10 cellular contexts compared by ENCODE assay signal in the genomic region with DNA sequence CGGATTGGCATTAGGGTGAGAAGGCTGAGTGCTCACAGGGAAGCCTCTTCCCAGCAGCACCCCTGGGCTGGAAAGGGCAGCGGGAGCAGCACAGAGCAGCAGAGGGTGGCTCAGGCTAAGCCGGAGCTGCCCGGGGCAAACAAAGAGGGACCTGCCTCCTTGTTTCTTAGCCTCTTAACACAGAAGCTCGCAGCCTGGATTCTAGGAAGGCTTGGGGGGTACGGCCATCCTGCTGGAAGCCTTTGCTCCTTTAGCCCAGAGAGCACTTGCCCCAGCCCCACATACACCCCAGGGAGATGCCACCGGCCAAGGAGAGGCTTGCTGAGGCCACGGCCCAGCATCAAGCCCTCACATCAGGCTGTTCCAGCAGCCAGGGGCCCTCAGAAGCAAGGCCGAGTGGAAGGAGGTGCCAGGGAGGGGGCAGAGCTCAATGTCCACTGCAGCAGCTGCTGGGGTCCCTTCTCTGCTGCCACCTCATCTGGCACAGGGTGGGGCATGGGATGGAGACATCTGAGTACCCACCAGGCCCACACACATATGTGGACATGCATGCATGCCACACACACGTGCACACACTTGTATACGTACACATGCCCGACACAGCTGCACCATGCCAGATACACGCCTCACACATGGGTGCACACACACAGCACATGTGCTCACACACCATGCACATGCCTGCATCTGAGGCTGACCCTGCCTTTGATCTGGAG. TPM values are rescaled to one million over a fixed set of nuclear protein-coding genes. Genes with fewer than 3 reads are reported as not detected.
DNase-seq lines count a peak whose midpoint lies in the region; ATAC-seq and TF ChIP-seq lines count a peak whose summit lies in the region.
"Had no signal": no experiment of that assay in that cellular context is flagged by ENCODE, and none has a peak within 500 bp of the region (broad histone marks: within the 10 kb centered on the region; RNA-seq: fewer than 3 reads in every experiment).

No MANE protein-coding gene starts in this region.

- H3K27ac ChIP-seq in ACC112 (ENCODE audit: low read depth, low read length): peak overlapping the region; percentile 86
- peak overlapping the region; percentile 48 for H3K27ac ChIP-seq in SJCRH30
- H3K27ac ChIP-seq: SK-N-MC had no signal

- ATAC-seq in GM21360 (IDR thresholded peaks at IDR 0.05; ENCODE audit: unreplicated experiment): no peak
- no peak for ATAC-seq in activated CD8-positive, alpha-beta memory T cell treated with anti-CD3 and anti-CD28 coated beads, Interleukin-2, amount 10 ng/mL, durations not matched to agents 7 days and 5 days

- no peaks in the 10 kb centered on the region for H3K79me2 ChIP-seq in ACC112 (ENCODE audit: control insufficient read depth, insufficient read depth, low read length, unreplicated experiment)

- CTCF ChIA-PET in activated CD8-positive, alpha-beta memory T cell treated with anti-CD3 and anti-CD28 coated beads, Interleukin-2, amount 10 ng/mL, durations not matched to agents 7 days and 5 days (lab: Charles Lee): interaction anchor here (1.1 to 1.5 kb wide), 2 partner anchors 8 to 24 kb away, joined by 4 read pairs; no protein-coding TSS in a partner anchor

- TF ChIP-seq CTCF in foreskin fibroblast (IDR thresholded peaks at IDR 0.05; ENCODE audit: low read depth, low read length): no peak
- TF ChIP-seq CTCF in osteocyte (IDR thresholded peaks at IDR 0.05): no peak

- no peak overlapping the region for H2AFZ ChIP-seq in ACC112 (ENCODE audit: low read length, unreplicated experiment)

- H3K9me3 ChIP-seq in SJCRH30 (replicated peaks): no peaks in the 10 kb centered on the region

- peak overlapping the region; percentile 94 for H3K27ac Mint-ChIP-seq in osteocyte (ENCODE audit: unreplicated experiment)
- H3K27ac Mint-ChIP-seq in activated CD8-positive, alpha-beta memory T cell treated with anti-CD3 and anti-CD28 coated beads, Interleukin-2, amount 10 ng/mL, durations not matched to agents 7 days and 5 days: no peak overlapping the region
- H3K27ac Mint-ChIP-seq: CD4-positive, CD25-positive, alpha-beta regulatory T cell had no signal

- peak overlapping the region; percentile 54 for H3K4me3 Mint-ChIP-seq in osteocyte (ENCODE audit: unreplicated experiment)
- no peak overlapping the region for H3K4me3 Mint-ChIP-seq in activated CD8-positive, alpha-beta memory T cell treated with anti-CD3 and anti-CD28 coated beads, Interleukin-2, amount 10 ng/mL, durations not matched to agents 7 days and 5 days
- H3K4me3 Mint-ChIP-seq: CD4-positive, CD25-positive, alpha-beta regulatory T cell had no signal

- DNase-seq in SJCRH30: peak; percentile 56 to 65
- DNase-seq in foreskin fibroblast: no peak
- peak; percentile 83 for DNase-seq in osteocyte (ENCODE audit: extremely low spot score, unreplicated experiment)
- DNase-seq in COLO668 (lab: John Stamatoyannopoulos, UW; ENCODE audit: unreplicated experiment): no peak
- no peak for DNase-seq in NCI-H345 treated with DMSO at 0.1 percent for 48 hours (lab: John Stamatoyannopoulos, UW; ENCODE audit: unreplicated experiment)
- no peak for DNase-seq in activated CD8-positive, alpha-beta memory T cell treated with anti-CD3 and anti-CD28 coated beads, Interleukin-2, amount 10 ng/mL, durations not matched to agents 7 days and 5 days
- DNase-seq: CD4-positive, CD25-positive, alpha-beta regulatory T cell had no signal

- H3K36me3 ChIP-seq in ACC112 (ENCODE audit: insufficient read depth, low read length): peaks cover 7% of the 10 kb centered on the region; the same call in 1 of the 2 replicates
- H3K36me3 ChIP-seq in SJCRH30: no peaks in the 10 kb centered on the region

- H3K4me3 ChIP-seq in ACC112 (ENCODE audit: low read depth, low read length): peak overlapping the region; percentile 21; the same call in 1 of the 2 replicates
- 0 out of 2 replicates have a peak overlapping the region, but pooled peaks have one; percentile 4 for H3K4me3 ChIP-seq in SJCRH30
- H3K4me3 ChIP-seq in foreskin fibroblast (ENCODE audit: low read depth in 1 of 2, low read length in 2 of 2): peak overlapping the region; percentile 2 to 6
- H3K4me3 ChIP-seq: SK-N-MC had no signal

- no peaks in the 10 kb centered on the region for H3K27me3 ChIP-seq in ACC112 (ENCODE audit: insufficient read depth, low read length)
- no peaks in the 10 kb centered on the region for H3K27me3 ChIP-seq in SJCRH30

- peaks cover 37% of the 10 kb centered on the region for H3K4me1 Mint-ChIP-seq in osteocyte (ENCODE audit: unreplicated experiment)
- peaks cover 6% of the 10 kb centered on the region for H3K4me1 Mint-ChIP-seq in activated CD8-positive, alpha-beta memory T cell treated with anti-CD3 and anti-CD28 coated beads, Interleukin-2, amount 10 ng/mL, durations not matched to agents 7 days and 5 days

- peaks cover 29% of the 10 kb centered on the region for H3K4me1 ChIP-seq in ACC112 (ENCODE audit: control insufficient read depth, insufficient read depth, low read length, unreplicated experiment)
- peaks cover 23% of the 10 kb centered on the region for H3K4me1 ChIP-seq in SJCRH30

- H3K27me3 Mint-ChIP-seq in osteocyte (ENCODE audit: unreplicated experiment): peaks cover 3% of the 10 kb centered on the region
- H3K27me3 Mint-ChIP-seq in activated CD8-positive, alpha-beta memory T cell treated with anti-CD3 and anti-CD28 coated beads, Interleukin-2, amount 10 ng/mL, durations not matched to agents 7 days and 5 days: no peaks in the 10 kb centered on the region
- H3K27me3 Mint-ChIP-seq: CD4-positive, CD25-positive, alpha-beta regulatory T cell had no signal

- peaks cover 4% of the 10 kb centered on the region for H3K9me3 Mint-ChIP-seq in osteocyte (ENCODE audit: unreplicated experiment)
- no peaks in the 10 kb centered on the region for H3K9me3 Mint-ChIP-seq in activated CD8-positive, alpha-beta memory T cell treated with anti-CD3 and anti-CD28 coated beads, Interleukin-2, amount 10 ng/mL, durations not matched to agents 7 days and 5 days (ENCODE audit: low read depth)

- H3K36me3 Mint-ChIP-seq in osteocyte (ENCODE audit: unreplicated experiment): peaks cover 3% of the 10 kb centered on the region
- peaks cover 21% of the 10 kb centered on the region for H3K36me3 Mint-ChIP-seq in activated CD8-positive, alpha-beta memory T cell treated with anti-CD3 and anti-CD28 coated beads, Interleukin-2, amount 10 ng/mL, durations not matched to agents 7 days and 5 days

RNA-seq across cellular contexts. Expression of gene SPON2, which starts 20.3 kb away (rescaled TPM):
- total RNA-seq in SJCRH30 (2014; rRNA removed; shearing (Covaris generic)): 2.5 and 3.2 TPM in 2 replicates
- 149 and 168 TPM in 2 replicates for total RNA-seq in osteocyte
- total RNA-seq in activated CD8-positive, alpha-beta memory T cell treated with anti-CD3 and anti-CD28 coated beads, Interleukin-2, amount 10 ng/mL, durations not matched to agents 7 days and 5 days: 10 to 100 TPM; 11.7 to 28.0 TPM

RNA-seq across cellular contexts. Expression of gene CTBP1, which starts 56.3 kb away (rescaled TPM):
- 141 and 143 TPM in 2 replicates for total RNA-seq in SJCRH30 (2014; rRNA removed; shearing (Covaris generic))
- 172 and 176 TPM in 2 replicates for total RNA-seq in osteocyte
- total RNA-seq in activated CD8-positive, alpha-beta memory T cell treated with anti-CD3 and anti-CD28 coated beads, Interleukin-2, amount 10 ng/mL, durations not matched to agents 7 days and 5 days: 100 to 1,000 TPM; 193 to 250 TPM

Comparison
In these comparisons a context has a peak if more than half of its experiments do, and no peak if none do; other contexts are left out.
1. DNase-seq: peak in SJCRH30 (2 of 2) and osteocyte (single experiment); none in foreskin fibroblast (0 of 2), COLO668 (single experiment), NCI-H345 treated with DMSO at 0.1 percent for 48 hours (single experiment) and activated CD8-positive, alpha-beta memory T cell treated with anti-CD3 and anti-CD28 coated beads, Interleukin-2, amount 10 ng/mL, durations not matched to agents 7 days and 5 days (single experiment).
2. Peak in every context shown above with its lines, with median percentiles within 50 percentile points of each other: H3K4me3 ChIP-seq.